8 cellular contexts compared by ENCODE assay signal in genomic region chr5:10702040-10702629, GRCh38. TPM values are rescaled to one million over a fixed set of nuclear protein-coding genes. Genes with fewer than 3 reads are reported as not detected.
DNase-seq lines count a peak whose midpoint lies in the region; ATAC-seq and TF ChIP-seq lines count a peak whose summit lies in the region.

No MANE protein-coding gene starts in this region.

- no peak overlapping the region for H4K12ac ChIP-seq in trophoblast cell (ENCODE audit: low read depth, low read length)

- H3K9ac ChIP-seq in fibroblast of lung (ENCODE audit: insufficient read depth, low read length) = no peak overlapping the region
- H3K9ac ChIP-seq in trophoblast cell (ENCODE audit: low read length) = no peak overlapping the region

- no peak overlapping the region for H4K91ac ChIP-seq in trophoblast cell (ENCODE audit: low read depth, low read length)

- peak overlapping the region; percentile 99 for H3K27ac ChIP-seq in RWPE2 (ENCODE audit: poor library complexity, severe bottlenecking)
- peak overlapping the region; percentile 83 for H3K27ac ChIP-seq in fibroblast of lung (ENCODE audit: insufficient read depth, low read length)
- peak overlapping the region; percentile 90 for H3K27ac ChIP-seq in trophoblast cell (ENCODE audit: low read depth, low read length)

- H3K79me2 ChIP-seq in fibroblast of lung (ENCODE audit: control insufficient read depth, insufficient read depth, low read length) (peaks cover 31% of the 10 kb centered on the region), trophoblast cell (ENCODE audit: control insufficient read depth, insufficient read depth, low read length, poor library complexity) (peaks cover 2% of the 10 kb centered on the region)

- no peak overlapping the region for H3K23ac ChIP-seq in trophoblast cell (ENCODE audit: low read length)

- no peak overlapping the region for H2AK5ac ChIP-seq in trophoblast cell (ENCODE audit: low read length)

- no peak overlapping the region for H2AFZ ChIP-seq in fibroblast of lung (ENCODE audit: low read length)
- H2AFZ ChIP-seq in trophoblast cell (ENCODE audit: insufficient read depth, low read length, poor library complexity) = no peak overlapping the region

- peak; percentile 97 for DNase-seq in EH (ENCODE audit: low read depth)
- peak; percentile 77 for DNase-seq in RWPE2 (ENCODE audit: low spot score)
- peak; percentile 96 to 99 for DNase-seq in fibroblast of lung (ENCODE audit: low read depth in 2 of 2)
- DNase-seq in trophoblast cell = peak; percentile 84 to 92
- no peak for DNase-seq in NCI-H748 (lab: John Stamatoyannopoulos, UW; ENCODE audit: unreplicated experiment)
- DNase-seq in UCSD-AML1 (lab: John Stamatoyannopoulos, UW; ENCODE audit: unreplicated experiment) = no peak
- no peak for DNase-seq in activated CD8-positive, alpha-beta memory T cell treated with anti-CD3 and anti-CD28 coated beads, Interleukin-2, amount 50 U/mL, for 48 hours

- ATAC-seq in RWPE2 (ENCODE audit: low read depth) (peak; percentile 52), GM19467 (IDR thresholded peaks at IDR 0.05; ENCODE audit: unreplicated experiment) (no peak)

- peaks cover 23% of the 10 kb centered on the region for H3K79me1 ChIP-seq in trophoblast cell (ENCODE audit: low read length)

- H3K36me3 ChIP-seq in RWPE2 (ENCODE audit: low read depth) (no peaks in the 10 kb centered on the region; the same call in none of the 2 replicates), fibroblast of lung (ENCODE audit: control insufficient read depth, insufficient read depth, low read length) (no peaks in the 10 kb centered on the region), trophoblast cell (ENCODE audit: control insufficient read depth in 1 of 2, insufficient read depth in 2 of 2, low read length in 2 of 2) (peaks cover 2 to 3% of the 10 kb centered on the region in 2 experiments)

- no peaks in the 10 kb centered on the region for H4K20me1 ChIP-seq in fibroblast of lung (ENCODE audit: control insufficient read depth, extremely low read depth, insufficient read depth, low read length)

- H2BK5ac ChIP-seq in trophoblast cell (ENCODE audit: low read depth, low read length, poor library complexity) = peak overlapping the region; percentile 78

- no CpG with 5 or more reads among the region's 9 CpGs for WGBS in trophoblast cell (ENCODE audit: extremely low coverage, insufficient coverage, insufficient read length)

- H3K4me2 ChIP-seq in fibroblast of lung (ENCODE audit: extremely low read depth, insufficient read depth, low read length) (peak overlapping the region; percentile 39), trophoblast cell (ENCODE audit: low read length) (peak overlapping the region; percentile 35)

- no peak overlapping the region for H4K8ac ChIP-seq in trophoblast cell (ENCODE audit: low read depth, low read length)

- no peak overlapping the region for H3K18ac ChIP-seq in trophoblast cell (ENCODE audit: low read length)

- no peak overlapping the region for H3K4me3 ChIP-seq in RWPE2 (ENCODE audit: severe bottlenecking)
- no peak overlapping the region for H3K4me3 ChIP-seq in fibroblast of lung (replicated peaks in 1 of 4; ENCODE audit: control extremely low read depth in 1 of 4, insufficient read depth in 1 of 4, low read depth in 3 of 4, low read length in 4 of 4)
- no peak overlapping the region for H3K4me3 ChIP-seq in trophoblast cell (ENCODE audit: low read depth, low read length)

- H2BK12ac ChIP-seq in trophoblast cell (ENCODE audit: low read length) = peak overlapping the region; percentile 23

- TF ChIP-seq CTCF in RWPE2 (IDR thresholded peaks at IDR 0.05; ENCODE audit: poor library complexity, severe bottlenecking) (no peak), fibroblast of lung (conservative IDR thresholded peaks at IDR 0.05 in 1 of 2, IDR thresholded peaks at IDR 0.05 in 1 of 2; ENCODE audit: low read depth in 1 of 2, low read length in 2 of 2) (no peak)

- H3K27me3 ChIP-seq in RWPE2 (ENCODE audit: insufficient read depth, poor library complexity, severe bottlenecking) = no peaks in the 10 kb centered on the region
- no peaks in the 10 kb centered on the region for H3K27me3 ChIP-seq in fibroblast of lung (ENCODE audit: control insufficient read depth, insufficient read depth, low read length)
- no peaks in the 10 kb centered on the region for H3K27me3 ChIP-seq in trophoblast cell (ENCODE audit: insufficient read depth, low read length)

- no peak overlapping the region for H3K14ac ChIP-seq in trophoblast cell (ENCODE audit: low read length)

- H3K9me3 ChIP-seq in RWPE2 (ENCODE audit: severe bottlenecking) (no peaks in the 10 kb centered on the region), fibroblast of lung (ENCODE audit: control insufficient read depth, insufficient read depth, low read depth, low read length) (no peaks in the 10 kb centered on the region), trophoblast cell (ENCODE audit: insufficient read depth, low read depth, low read length) (no peaks in the 10 kb centered on the region)

- H2BK120ac ChIP-seq in trophoblast cell (ENCODE audit: insufficient read depth, low read length, poor library complexity) = peak overlapping the region; percentile 83

- H3K4me1 ChIP-seq in RWPE2 (ENCODE audit: insufficient read depth, poor library complexity, severe bottlenecking) = peaks cover 56% of the 10 kb centered on the region
- peaks cover 20% of the 10 kb centered on the region for H3K4me1 ChIP-seq in fibroblast of lung (ENCODE audit: control insufficient read depth, extremely low read depth, insufficient read depth, low read length)
- H3K4me1 ChIP-seq in trophoblast cell (ENCODE audit: control insufficient read depth in 1 of 2, insufficient read depth in 2 of 2, low read length in 2 of 2) = peaks cover 52 to 64% of the 10 kb centered on the region in 2 experiments

- no peak overlapping the region for H3K4ac ChIP-seq in trophoblast cell (ENCODE audit: low read depth, low read length)

RNA-seq across cellular contexts. Expression of gene DAP, which starts 58.9 kb away (rescaled TPM):
- 24.7 and 56.6 TPM in 2 replicates for total RNA-seq in fibroblast of lung
- polyA plus RNA-seq in fibroblast of lung = 158 and 197 TPM in 2 replicates
- 180 and 243 TPM in 2 replicates for polyA plus RNA-seq in fibroblast of lung (2012)
- 244 and 298 TPM in 2 replicates for polyA minus RNA-seq in fibroblast of lung (ENCODE audit: low replicate concordance)
- polyA plus RNA-seq in trophoblast cell (2013) = 175 and 176 TPM in 2 replicates

Comparison
In these comparisons a context has a peak if more than half of its experiments do, and no peak if none do; other contexts are left out.
1. DNase-seq: peak in EH (single experiment), RWPE2 (single experiment), fibroblast of lung (2 of 2) and trophoblast cell (2 of 2); none in NCI-H748 (single experiment), UCSD-AML1 (single experiment) and activated CD8-positive, alpha-beta memory T cell treated with anti-CD3 and anti-CD28 coated beads, Interleukin-2, amount 50 U/mL, for 48 hours (single experiment).
2. Peak in every context shown above with its lines, with median percentiles within 50 percentile points of each other: H3K27ac ChIP-seq.